20 cellular contexts compared by ENCODE assay signal in genomic region chr2:3657881-3658280, GRCh38. TPM values are rescaled to one million over a fixed set of nuclear protein-coding genes. Genes with fewer than 3 reads are reported as not detected.
DNase-seq lines count a peak whose midpoint lies in the region; ATAC-seq and TF ChIP-seq lines count a peak whose summit lies in the region.
"Had no signal": no experiment of that assay in that cellular context is flagged by ENCODE, and none has a peak within 500 bp of the region (broad histone marks: within the 10 kb centered on the region; RNA-seq: fewer than 3 reads in every experiment).

Gene ALLC, plus strand, starts transcription at chr2:3658200. Its CDS starts 12,958 bp downstream, at chr2:3671158.

- H3K27me3 Mint-ChIP-seq in IgD-negative memory B cell (peaks cover 3% of the 10 kb centered on the region), chondrocyte (ENCODE audit: low read depth) (peaks cover 5% of the 10 kb centered on the region), neural progenitor cell (ENCODE audit: insufficient read depth, low read depth) (peaks cover 15% of the 10 kb centered on the region)
- H3K27me3 Mint-ChIP-seq: activated CD4-positive, alpha-beta T cell treated with anti-CD3 and anti-CD28 coated beads, Interleukin-2, amount 10 ng/mL, durations not matched to agents 7 days and 5 days had no signal

- H3K27me3 ChIP-seq in AG04450 (ENCODE audit: control insufficient read depth, insufficient read depth, low read length) (no peaks in the 10 kb centered on the region), neural progenitor cell (no peaks in the 10 kb centered on the region)

- peaks cover 0 to 10% (median 10%) of the 10 kb centered on the region in 3 donors for H3K4me1 Mint-ChIP-seq in IgD-negative memory B cell
- peaks cover 16% of the 10 kb centered on the region for H3K4me1 Mint-ChIP-seq in chondrocyte (ENCODE audit: low read depth)
- H3K4me1 Mint-ChIP-seq in neural progenitor cell: peaks cover 71% of the 10 kb centered on the region

- peaks cover 12% of the 10 kb centered on the region for H3K9me3 ChIP-seq in AG04450 (ENCODE audit: control insufficient read depth, insufficient read depth, low read length)
- no peaks in the 10 kb centered on the region for H3K9me3 ChIP-seq in neural progenitor cell (ENCODE audit: low read depth)

- H3K9me3 Mint-ChIP-seq in IgD-negative memory B cell (peaks cover 0 to 2% (median 0%) of the 10 kb centered on the region in 3 donors), chondrocyte (ENCODE audit: low read depth) (no peaks in the 10 kb centered on the region), neural progenitor cell (peaks cover 4% of the 10 kb centered on the region)
- H3K9me3 Mint-ChIP-seq: HFFc6; naive thymus-derived CD8-positive, alpha-beta T cell had no signal

- H3K4me3 Mint-ChIP-seq in IgD-negative memory B cell: peak within 1 kb of the TSS in 1 of 4 donors; percentile 63
- no peak within 1 kb of the TSS for H3K4me3 Mint-ChIP-seq in chondrocyte (ENCODE audit: unreplicated experiment)
- no peak within 1 kb of the TSS for H3K4me3 Mint-ChIP-seq in neural progenitor cell
- H3K4me3 Mint-ChIP-seq: activated CD4-positive, alpha-beta T cell treated with anti-CD3 and anti-CD28 coated beads, Interleukin-2, amount 10 ng/mL, durations not matched to agents 7 days and 5 days; HFFc6 had no signal

- POLR2A ChIA-PET in AG04450 (lab: Yijun Ruan, JAX): interaction anchor here (0.8 to 2.1 kb wide), 3 partner anchors 9 to 122 kb away, joined by 3 to 9 read pairs (median 3); partner anchors contain the start of gene RNASEH1

- no peaks in the 10 kb centered on the region for H4K20me1 ChIP-seq in neural progenitor cell (ENCODE audit: low read depth)

- CTCF ChIA-PET in AG04450 (lab: Charles Lee): interaction anchor here (0.6 kb wide), 1 partner anchor 134 kb away, joined by 3 read pairs; no protein-coding TSS in a partner anchor

- peaks cover 10% of the 10 kb centered on the region for H3K4me1 ChIP-seq in neural progenitor cell

- H3K36me3 Mint-ChIP-seq in IgD-negative memory B cell (peaks cover 4% of the 10 kb centered on the region), chondrocyte (ENCODE audit: low read depth) (no peaks in the 10 kb centered on the region), neural progenitor cell (no peaks in the 10 kb centered on the region)
- H3K36me3 Mint-ChIP-seq: naive thymus-derived CD8-positive, alpha-beta T cell had no signal

- H3K79me2 ChIP-seq in neural progenitor cell (ENCODE audit: low read depth): no peaks in the 10 kb centered on the region

- H3F3A ChIP-seq in neural progenitor cell (ENCODE audit: low read depth): peaks cover 9% of the 10 kb centered on the region

- H3K4me2 ChIP-seq in neural progenitor cell: no peak within 1 kb of the TSS

- H3K4me3 ChIP-seq in AG04450 (ENCODE audit: low read depth, low read length) (no peak within 1 kb of the TSS), neural progenitor cell (no peak within 1 kb of the TSS)

- peak within 1 kb of the TSS; percentile 39 for H3K27ac ChIP-seq in AG04450 (ENCODE audit: low read depth, low read length)
- H3K27ac ChIP-seq in neural progenitor cell: no peak within 1 kb of the TSS

- H3K27ac Mint-ChIP-seq in IgD-negative memory B cell: peak within 1 kb of the TSS in 2 of 3 donors; percentile 68 to 90
- peak within 1 kb of the TSS; percentile 8 for H3K27ac Mint-ChIP-seq in chondrocyte (ENCODE audit: unreplicated experiment)
- H3K27ac Mint-ChIP-seq in neural progenitor cell: peak within 1 kb of the TSS; percentile 96
- H3K27ac Mint-ChIP-seq: activated CD4-positive, alpha-beta T cell treated with anti-CD3 and anti-CD28 coated beads, Interleukin-2, amount 10 ng/mL, durations not matched to agents 7 days and 5 days; HFFc6 had no signal

- H3K9ac ChIP-seq in neural progenitor cell: no peak within 1 kb of the TSS

- no peak for ATAC-seq in GM18511 (IDR thresholded peaks at IDR 0.05; ENCODE audit: unreplicated experiment)
- ATAC-seq: naive thymus-derived CD8-positive, alpha-beta T cell had no signal

- TF ChIP-seq CTCF in AG04450 (IDR thresholded peaks at IDR 0.05; ENCODE audit: low read depth, low read length) (no peak), chondrocyte (IDR thresholded peaks at IDR 0.05) (no peak), neural progenitor cell (IDR thresholded peaks at IDR 0.05) (no peak)

- H3K36me3 ChIP-seq in neural progenitor cell: no peaks in the 10 kb centered on the region

- no peak within 1 kb of the TSS for H2AFZ ChIP-seq in neural progenitor cell (replicated peaks)

- DNase-seq in AG04450 (ENCODE audit: low read depth, low spot score) (no peak), chondrocyte (ENCODE audit: low spot score) (no peak), neural progenitor cell (ENCODE audit: low spot score) (no peak), superior temporal gyrus (ENCODE audit: extremely low spot score) (no peak), NCI-H1092 treated with DMSO at 0.1 percent for 48 hours (lab: John Stamatoyannopoulos, UW) (no peak), HCEC 1CT (no peak)
- DNase-seq: activated CD4-positive, alpha-beta T cell treated with anti-CD3 and anti-CD28 coated beads, Interleukin-2, amount 10 ng/mL, durations not matched to agents 7 days and 5 days; activated naive CD4-positive, alpha-beta T cell; HFFc6; islet precursor cell; KBM-7; MV-4-11; NCI-H187 treated with DMSO at 0.1 percent for 48 hours; NCI-H345; NK-92 treated with Interleukin-12 subunit alpha and Interleukin-12 subunit beta, amount 100 ng/mL, for 24 hours had no signal

RNA-seq across cellular contexts. Expression of gene ALLC, which starts in this region (rescaled TPM):
- polyA plus RNA-seq in AG04450 (2011; rRNA removed) (not detected in 2 replicates), IgD-negative memory B cell (not detected)
- not detected in 2 replicates for polyA minus RNA-seq in AG04450 (2011; rRNA and poly(A)+ RNA removed)
- total RNA-seq in chondrocyte (not detected in 3 replicates), neural progenitor cell (ENCODE audit: low replicate concordance) (not detected in 2 replicates)
- total RNA-seq: activated CD4-positive, alpha-beta T cell treated with anti-CD3 and anti-CD28 coated beads, Interleukin-2, amount 10 ng/mL, durations not matched to agents 7 days and 5 days; HFFc6; lung microvascular endothelial cell; naive thymus-derived CD8-positive, alpha-beta T cell; pulmonary artery endothelial cell had no signal
- polyA plus RNA-seq: naive thymus-derived CD8-positive, alpha-beta T cell had no signal

Comparison
In these comparisons a context has a peak if more than half of its experiments do, and no peak if none do; other contexts are left out.
1. H3K27ac Mint-ChIP-seq: peak in every context shown above with its lines; median percentile 96 in neural progenitor cell; 79 in IgD-negative memory B cell; 8 in chondrocyte.